Comparison of ENCODE assay signal across 8 cellular contexts in genomic region chr17:81553616-81554181, GRCh38. TPM values are rescaled to one million over a fixed set of nuclear protein-coding genes. Genes with fewer than 3 reads are reported as not detected.
DNase-seq lines count a peak whose midpoint lies in the region; ATAC-seq lines count a peak whose summit lies in the region.

No MANE protein-coding gene starts in this region.

- ATAC-seq in HG03521 (IDR thresholded peaks at IDR 0.05; ENCODE audit: unreplicated experiment): no peak

- peaks cover 45% of the 10 kb centered on the region for H3K4me1 Mint-ChIP-seq in activated T-cell treated with anti-CD3 and anti-CD28 coated beads, Interleukin-2, amount 50 U/mL, for 24 hours (ENCODE audit: low read depth)
- H3K4me1 Mint-ChIP-seq in activated T-helper 1 cell treated with anti-CD3 and anti-CD28 coated beads, Interleukin-12 subunit alpha, Interleukin-12 subunit beta, Interleukin-2, Interleukin-4 antibody, amounts not matched to agents 30 ng/mL and 10 ng/mL and 1 ng/mL, durations not matched to agents 14 hours and 24 hours and 36 hours (ENCODE audit: low read depth): peaks cover 41% of the 10 kb centered on the region

- DNase-seq in activated T-cell treated with anti-CD3 and anti-CD28 coated beads, Interleukin-2, amount 50 U/mL, for 24 hours: no peak
- DNase-seq in activated T-cell treated with anti-CD3 and anti-CD28 coated beads, Interleukin-2, amount 50 U/mL, for 1 hour: no peak
- DNase-seq in NCI-H1105 (lab: John Stamatoyannopoulos, UW): peak; percentile 68
- DNase-seq in activated T-helper 1 cell treated with anti-CD3 and anti-CD28 coated beads, Interleukin-12 subunit alpha, Interleukin-12 subunit beta, Interleukin-2, Interleukin-4 antibody, amounts not matched to agents 30 ng/mL and 10 ng/mL and 1 ng/mL, durations not matched to agents 14 hours and 24 hours and 36 hours (ENCODE audit: low spot score): no peak
- peak; percentile 85 for DNase-seq in glomerular endothelial cell (ENCODE audit: extremely low read depth, low read depth, low spot score)
- peak; percentile 94 for DNase-seq in renal cortical epithelial cell (ENCODE audit: low read depth)
- no peak for DNase-seq in HuH-7 (ENCODE audit: low spot score)

- peaks cover 75% of the 10 kb centered on the region for H3K36me3 Mint-ChIP-seq in activated T-cell treated with anti-CD3 and anti-CD28 coated beads, Interleukin-2, amount 50 U/mL, for 24 hours (ENCODE audit: low read depth)
- H3K36me3 Mint-ChIP-seq in activated T-helper 1 cell treated with anti-CD3 and anti-CD28 coated beads, Interleukin-12 subunit alpha, Interleukin-12 subunit beta, Interleukin-2, Interleukin-4 antibody, amounts not matched to agents 30 ng/mL and 10 ng/mL and 1 ng/mL, durations not matched to agents 14 hours and 24 hours and 36 hours (ENCODE audit: low read depth): peaks cover 31% of the 10 kb centered on the region

- no peaks in the 10 kb centered on the region for H3K9me3 Mint-ChIP-seq in activated T-cell treated with anti-CD3 and anti-CD28 coated beads, Interleukin-2, amount 50 U/mL, for 24 hours
- no peaks in the 10 kb centered on the region for H3K9me3 Mint-ChIP-seq in activated T-helper 1 cell treated with anti-CD3 and anti-CD28 coated beads, Interleukin-12 subunit alpha, Interleukin-12 subunit beta, Interleukin-2, Interleukin-4 antibody, amounts not matched to agents 30 ng/mL and 10 ng/mL and 1 ng/mL, durations not matched to agents 14 hours and 24 hours and 36 hours

- H3K27me3 Mint-ChIP-seq in activated T-cell treated with anti-CD3 and anti-CD28 coated beads, Interleukin-2, amount 50 U/mL, for 24 hours: no peaks in the 10 kb centered on the region
- H3K27me3 Mint-ChIP-seq in activated T-helper 1 cell treated with anti-CD3 and anti-CD28 coated beads, Interleukin-12 subunit alpha, Interleukin-12 subunit beta, Interleukin-2, Interleukin-4 antibody, amounts not matched to agents 30 ng/mL and 10 ng/mL and 1 ng/mL, durations not matched to agents 14 hours and 24 hours and 36 hours (ENCODE audit: insufficient read depth): no peaks in the 10 kb centered on the region

- peak overlapping the region; percentile 90 for H3K4me3 Mint-ChIP-seq in activated T-cell treated with anti-CD3 and anti-CD28 coated beads, Interleukin-2, amount 50 U/mL, for 24 hours
- H3K4me3 Mint-ChIP-seq in activated T-helper 1 cell treated with anti-CD3 and anti-CD28 coated beads, Interleukin-12 subunit alpha, Interleukin-12 subunit beta, Interleukin-2, Interleukin-4 antibody, amounts not matched to agents 30 ng/mL and 10 ng/mL and 1 ng/mL, durations not matched to agents 14 hours and 24 hours and 36 hours: peak overlapping the region; percentile 92

- peak overlapping the region; percentile 96 for H3K27ac Mint-ChIP-seq in activated T-cell treated with anti-CD3 and anti-CD28 coated beads, Interleukin-2, amount 50 U/mL, for 24 hours
- peak overlapping the region; percentile 91 for H3K27ac Mint-ChIP-seq in activated T-helper 1 cell treated with anti-CD3 and anti-CD28 coated beads, Interleukin-12 subunit alpha, Interleukin-12 subunit beta, Interleukin-2, Interleukin-4 antibody, amounts not matched to agents 30 ng/mL and 10 ng/mL and 1 ng/mL, durations not matched to agents 14 hours and 24 hours and 36 hours

- intact Hi-C loops in activated T-helper 1 cell treated with anti-CD3 and anti-CD28 coated beads, Interleukin-12 subunit alpha, Interleukin-12 subunit beta, Interleukin-2, Interleukin-4 antibody, amounts not matched to agents 30 ng/mL and 10 ng/mL and 1 ng/mL, durations not matched to agents 14 hours and 24 hours and 36 hours (cut with micrococcal nuclease): loop anchor here (1.0 to 10.0 kb wide), 8 partner anchors 39 to 434 kb away; partner anchors contain the start of genes ARL16, MRPL12, NPLOC4 and P4HB

RNA-seq across cellular contexts. Expression of gene FAAP100, which starts 1.5 kb away (rescaled TPM):
- total RNA-seq in activated T-helper 1 cell treated with anti-CD3 and anti-CD28 coated beads, Interleukin-12 subunit alpha, Interleukin-12 subunit beta, Interleukin-2, Interleukin-4 antibody, amounts not matched to agents 30 ng/mL and 10 ng/mL and 1 ng/mL, durations not matched to agents 14 hours and 24 hours and 36 hours: 69.2 and 69.5 TPM in 2 replicates
- 44.2 and 50.8 TPM in 2 replicates for total RNA-seq in glomerular endothelial cell
- 13.2 and 22.2 TPM in 2 replicates for total RNA-seq in renal cortical epithelial cell

RNA-seq across cellular contexts. Expression of gene FSCN2, which starts 25.5 kb away (rescaled TPM):
- total RNA-seq in activated T-helper 1 cell treated with anti-CD3 and anti-CD28 coated beads, Interleukin-12 subunit alpha, Interleukin-12 subunit beta, Interleukin-2, Interleukin-4 antibody, amounts not matched to agents 30 ng/mL and 10 ng/mL and 1 ng/mL, durations not matched to agents 14 hours and 24 hours and 36 hours: 0.52 and 0.64 TPM in 2 replicates
- 0.29 and 0.64 TPM in 2 replicates for total RNA-seq in glomerular endothelial cell
- total RNA-seq in renal cortical epithelial cell: 3.1 and 4.7 TPM in 2 replicates

RNA-seq across cellular contexts. Expression of gene ACTG1, which starts 41.1 kb away (rescaled TPM):
- 3,516 TPM in 2 replicates for total RNA-seq in activated T-helper 1 cell treated with anti-CD3 and anti-CD28 coated beads, Interleukin-12 subunit alpha, Interleukin-12 subunit beta, Interleukin-2, Interleukin-4 antibody, amounts not matched to agents 30 ng/mL and 10 ng/mL and 1 ng/mL, durations not matched to agents 14 hours and 24 hours and 36 hours
- total RNA-seq in glomerular endothelial cell (7,260 and 9,336 TPM in 2 replicates), renal cortical epithelial cell (4,821 and 6,713 TPM in 2 replicates)

Comparison
In these comparisons a context has a peak if more than half of its experiments do, and no peak if none do; other contexts are left out.
1. DNase-seq: peak in NCI-H1105 (single experiment), glomerular endothelial cell (single experiment) and renal cortical epithelial cell (single experiment); none in activated T-cell treated with anti-CD3 and anti-CD28 coated beads, Interleukin-2, amount 50 U/mL, for 24 hours (single experiment), activated T-cell treated with anti-CD3 and anti-CD28 coated beads, Interleukin-2, amount 50 U/mL, for 1 hour (single experiment), activated T-helper 1 cell treated with anti-CD3 and anti-CD28 coated beads, Interleukin-12 subunit alpha, Interleukin-12 subunit beta, Interleukin-2, Interleukin-4 antibody, amounts not matched to agents 30 ng/mL and 10 ng/mL and 1 ng/mL, durations not matched to agents 14 hours and 24 hours and 36 hours (single experiment) and HuH-7 (single experiment).